In the genomic region with DNA sequence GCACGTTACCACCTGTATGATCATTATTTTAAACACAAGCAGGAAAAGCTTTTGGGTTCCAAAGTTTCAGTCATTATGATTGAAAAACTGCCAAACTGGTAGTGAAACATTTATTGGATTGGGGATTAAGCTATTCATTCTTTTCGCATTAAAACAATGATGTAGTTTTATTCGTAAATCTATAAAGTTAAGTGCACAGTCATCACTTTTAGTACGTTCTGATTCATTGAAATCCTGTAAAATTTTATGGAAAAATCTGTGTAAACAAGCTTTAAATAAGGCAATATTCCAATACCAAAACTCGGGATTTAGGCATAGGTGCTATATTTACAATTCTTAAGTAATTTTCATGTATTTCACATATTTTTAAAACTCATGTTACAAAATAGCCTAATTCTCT, we compare ENCODE assay signal across 26 cellular contexts.
"Had no signal": no experiment of that assay in that cellular context is flagged by ENCODE, and none has a peak within 500 bp of the region (broad histone marks: within the 10 kb centered on the region; RNA-seq: fewer than 3 reads in every experiment).

No MANE protein-coding gene starts in this region.

- FAIRE-seq: colon, endothelial cell of umbilical vein, frontal cortex, kidney had no signal

- H3K27ac ChIP-seq: coronary artery, dorsolateral prefrontal cortex, esophagus muscularis mucosa, foreskin keratinocyte, gastroesophageal sphincter, heart left ventricle, hepatocyte, lower lobe of right lung had no signal

- H3K4me3 ChIP-seq: coronary artery, dorsolateral prefrontal cortex, esophagus muscularis mucosa, gastroesophageal sphincter, heart left ventricle, hepatocyte, lower lobe of right lung, mucosa of descending colon had no signal

- H3K9me3 ChIP-seq: esophagus muscularis mucosa, gastroesophageal sphincter, heart left ventricle, lower lobe of right lung, mucosa of descending colon had no signal

- DNase-seq: dermis blood vessel endothelial cell; dorsolateral prefrontal cortex; effector CD4-positive, alpha-beta T cell; effector memory CD4-positive, alpha-beta T cell; foreskin keratinocyte; heart left ventricle; hypothalamus; immature natural killer cell; islet precursor cell; kidney; kidney glomerular epithelial cell; left colon; left ventricle myocardium superior; lower lobe of right lung; mesenchymal stem cell; mucosa of descending colon; naive B cell had no signal

- H3K79me2 ChIP-seq: hepatocyte had no signal

- H2AFZ ChIP-seq: hepatocyte had no signal

- H3K27ac Mint-ChIP-seq: immature natural killer cell, mesothelial cell of epicardium, naive B cell had no signal

- H3K36me3 Mint-ChIP-seq: immature natural killer cell, mesothelial cell of epicardium, naive B cell had no signal

- H3K36me3 ChIP-seq: esophagus muscularis mucosa, gastroesophageal sphincter, heart left ventricle, lower lobe of right lung had no signal

- H3K27me3 Mint-ChIP-seq: naive B cell had no signal

- ATAC-seq: foreskin keratinocyte, gastroesophageal sphincter, heart left ventricle, left colon, left lobe of liver, left ventricle myocardium superior, lower lobe of right lung, mucosa of descending colon had no signal

- H3K4me3 Mint-ChIP-seq: immature natural killer cell, mesothelial cell of epicardium, naive B cell had no signal

- H3K27me3 ChIP-seq: dorsolateral prefrontal cortex, esophagus muscularis mucosa, foreskin keratinocyte, gastroesophageal sphincter, heart left ventricle, hepatocyte had no signal

- H3K4me2 ChIP-seq: hepatocyte had no signal

- H3K4me1 ChIP-seq: foreskin keratinocyte, lower lobe of right lung had no signal
